9 cellular contexts compared by ENCODE assay signal in the genomic region with DNA sequence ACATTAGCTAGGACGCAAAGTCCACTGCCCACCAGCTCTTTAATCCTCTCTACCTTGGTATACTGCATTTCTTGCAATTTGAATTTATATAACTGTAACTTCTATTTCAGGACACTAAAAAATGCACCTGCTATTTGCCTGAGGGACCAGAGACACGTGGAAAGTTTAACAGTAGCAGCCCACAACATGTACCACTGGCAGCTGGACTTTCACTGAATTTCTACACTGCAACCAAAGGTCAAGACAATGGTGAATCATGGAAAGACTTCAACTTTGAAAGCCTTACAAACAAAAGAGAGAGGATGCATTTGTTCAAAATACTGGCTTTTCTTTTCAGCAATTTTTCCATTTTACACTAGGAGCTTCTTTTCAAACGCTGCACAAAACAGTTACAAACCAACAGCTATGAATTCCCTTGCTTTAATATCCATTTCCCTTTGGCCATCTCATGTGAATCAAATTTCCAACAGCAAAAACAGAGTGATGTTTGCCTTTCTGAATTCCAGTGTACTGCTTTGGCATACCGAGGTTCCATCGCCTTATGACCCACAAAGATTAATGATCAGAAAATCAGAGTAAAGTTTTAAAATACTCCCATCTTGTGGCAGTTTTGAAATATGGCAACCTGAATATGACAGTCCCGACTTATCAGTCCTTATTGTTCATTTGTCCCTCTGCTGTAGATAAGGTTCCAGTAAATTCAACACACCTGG. TPM values are rescaled to one million over a fixed set of nuclear protein-coding genes. Genes with fewer than 3 reads are reported as not detected.
DNase-seq lines count a peak whose midpoint lies in the region; ATAC-seq, FAIRE-seq and TF ChIP-seq lines count a peak whose summit lies in the region.
"Had no signal": no experiment of that assay in that cellular context is flagged by ENCODE, and none has a peak within 500 bp of the region (broad histone marks: within the 10 kb centered on the region; RNA-seq: fewer than 3 reads in every experiment).

No MANE protein-coding gene starts in this region.

- peak; percentile 47 for ATAC-seq in HG03045 (IDR thresholded peaks at IDR 0.05; ENCODE audit: unreplicated experiment)
- ATAC-seq in left colon = peak; percentile 58

- H3K4me3 Mint-ChIP-seq in type B pancreatic cell = no peak overlapping the region
- H3K4me3 Mint-ChIP-seq: activated naive CD8-positive, alpha-beta T cell had no signal

- no peaks in the 10 kb centered on the region for H3K27me3 Mint-ChIP-seq in type B pancreatic cell
- H3K27me3 Mint-ChIP-seq: activated naive CD8-positive, alpha-beta T cell had no signal

- no peaks in the 10 kb centered on the region for H3K27me3 ChIP-seq in bronchial epithelial cell (ENCODE audit: control insufficient read depth, insufficient read depth, low read length)

- no peak overlapping the region for H3K4me3 ChIP-seq in bronchial epithelial cell (ENCODE audit: low read depth, low read length)

- TF ChIP-seq CTCF in bronchial epithelial cell (IDR thresholded peaks at IDR 0.05; ENCODE audit: insufficient read depth, low read length, severe bottlenecking) = peak; percentile 38
- TF ChIP-seq CTCF in type B pancreatic cell (conservative IDR thresholded peaks at IDR 0.05) = peak; percentile 77

- peak overlapping the region; percentile 35 for H3K27ac Mint-ChIP-seq in type B pancreatic cell
- H3K27ac Mint-ChIP-seq: activated naive CD8-positive, alpha-beta T cell had no signal

- H3K4me1 Mint-ChIP-seq in type B pancreatic cell (ENCODE audit: unreplicated experiment) = peaks cover 20% of the 10 kb centered on the region

- peak in 2 of 3 experiments; percentile 1 to 63 for DNase-seq in NCI-H1417 (lab: John Stamatoyannopoulos, UW)
- no peak for DNase-seq in NCI-H1417 treated with DMSO at 0.1 percent for 48 hours (lab: John Stamatoyannopoulos, UW)
- DNase-seq in NCI-H69 (lab: John Stamatoyannopoulos, UW) = peak; percentile 54
- peak; percentile 61 for DNase-seq in bronchial epithelial cell (ENCODE audit: low read depth)
- no peak for DNase-seq in left colon
- DNase-seq in type B pancreatic cell (ENCODE audit: extremely low spot score, unreplicated experiment) = no peak
- no peak for DNase-seq in T1000 (lab: John Stamatoyannopoulos, UW)

- H3K36me3 ChIP-seq in bronchial epithelial cell (ENCODE audit: control insufficient read depth, insufficient read depth, low read length) = no peaks in the 10 kb centered on the region

- peaks cover 3% of the 10 kb centered on the region for H3K9me3 Mint-ChIP-seq in type B pancreatic cell

- H3K36me3 Mint-ChIP-seq in type B pancreatic cell = no peaks in the 10 kb centered on the region
- H3K36me3 Mint-ChIP-seq: activated naive CD8-positive, alpha-beta T cell had no signal

- intact Hi-C loops in left colon (cut with DNase I, micrococcal nuclease) = loop anchor here in 1 of 2 donors (5.0 kb wide), 1 partner anchor 90 kb away; no protein-coding TSS in a partner anchor

- FAIRE-seq in bronchial epithelial cell (lab: Jason Lieb, UNC) = no peak

RNA-seq across cellular contexts. Expression of gene HNRNPH3, which starts 29.9 kb away (rescaled TPM):
- total RNA-seq in bronchial epithelial cell (18.4 and 38.4 TPM in 2 replicates), left colon (10 to 100 TPM; 79.9 to 85.2 TPM), type B pancreatic cell (ENCODE audit: low replicate concordance) (108 and 199 TPM in 2 replicates)

RNA-seq across cellular contexts. Expression of gene PBLD, which starts 30.8 kb away (rescaled TPM):
- total RNA-seq in bronchial epithelial cell (0.53 and 2.4 TPM in 2 replicates), left colon (100 to 1,000 TPM in 1 of 2 donors, 10 to 100 TPM in 1; 76.8 to 113 TPM), type B pancreatic cell (ENCODE audit: low replicate concordance) (6.2 and 6.9 TPM in 2 replicates)

Comparison
In these comparisons a context has a peak if more than half of its experiments do, and no peak if none do; other contexts are left out.
1. DNase-seq: peak in NCI-H1417 (2 of 3), NCI-H69 (single experiment) and bronchial epithelial cell (single experiment); none in NCI-H1417 treated with DMSO at 0.1 percent for 48 hours (single experiment), left colon (0 of 2), type B pancreatic cell (single experiment) and T1000 (single experiment).